In genomic region chr3:38084969-38085942, GRCh38 we compare ENCODE assay signal across 10 cellular contexts. TPM values are rescaled to one million over a fixed set of nuclear protein-coding genes. Genes with fewer than 3 reads are reported as not detected.
DNase-seq lines count a peak whose midpoint lies in the region; ATAC-seq, FAIRE-seq and TF ChIP-seq lines count a peak whose summit lies in the region.
"Had no signal": no experiment of that assay in that cellular context is flagged by ENCODE, and none has a peak within 500 bp of the region (broad histone marks: within the 10 kb centered on the region; RNA-seq: fewer than 3 reads in every experiment).

No MANE protein-coding gene starts in this region.

- in situ Hi-C loops in K562 (cut with MboI) (no loop called here), HAP-1 (cut with MboI; ENCODE audit: low sequenced_read_pairs) (no loop called here)

- H3K4me3 ChIP-seq in CD8-positive, alpha-beta T cell (ENCODE audit: low read depth, low read length): no peak overlapping the region
- H3K4me3 ChIP-seq in K562 (no peak overlapping the region), neural progenitor cell (no peak overlapping the region), HAP-1 (no peak overlapping the region)
- H3K4me3 ChIP-seq: thyroid gland had no signal

- H3K9me3 Mint-ChIP-seq in CD8-positive, alpha-beta T cell: peaks cover 6% of the 10 kb centered on the region
- peaks cover 23% of the 10 kb centered on the region for H3K9me3 Mint-ChIP-seq in neural progenitor cell

- 2% methylated on average over 14 of the region's 14 CpGs for WGBS in K562 (ENCODE audit: insufficient coverage, low coverage, missing lambda C conversion rate)

- ATAC-seq in CD8-positive, alpha-beta T cell: peak; percentile 46
- ATAC-seq in K562: peak; percentile 25

- no peak for TF ChIP-seq CTCF in CD8-positive, alpha-beta T cell (IDR thresholded peaks at IDR 0.05)
- TF ChIP-seq CTCF in K562 (IDR thresholded peaks at IDR 0.05 in 2 of 3, conservative IDR thresholded peaks at IDR 0.05 in 1 of 3; ENCODE audit: insufficient read depth in 2 of 3, low read depth in 1 of 3, low read length in 3 of 3) (no peak), neural progenitor cell (IDR thresholded peaks at IDR 0.05) (no peak)

- CTCF ChIA-PET in CD8-positive, alpha-beta T cell (lab: Charles Lee): no interaction called here
- CTCF ChIA-PET in K562 (lab: Yijun Ruan, JAX; ENCODE audit: low intra/inter-chr PET ratio): no interaction called here

- peaks cover 5% of the 10 kb centered on the region for H3K9me3 ChIP-seq in CD8-positive, alpha-beta T cell (ENCODE audit: low read length)
- H3K9me3 ChIP-seq in K562 (replicated peaks; ENCODE audit: control insufficient read depth, insufficient read depth, low read depth, low read length) (peaks cover 7% of the 10 kb centered on the region), neural progenitor cell (ENCODE audit: low read depth) (no peaks in the 10 kb centered on the region), HAP-1 (peaks cover 3% of the 10 kb centered on the region; the same call in 1 of the 2 replicates)
- H3K9me3 ChIP-seq: thyroid gland had no signal

- H3K9ac ChIP-seq in K562 (ENCODE audit: insufficient read depth in 1 of 2, low read depth in 2 of 2, low read length in 2 of 2) (peak overlapping the region in 1 of 2 experiments; percentile 10; a peak in 1 of 4 replicates), neural progenitor cell (no peak overlapping the region)

- H3K79me2 ChIP-seq in K562 (ENCODE audit: control insufficient read depth, insufficient read depth, low read length): no peaks in the 10 kb centered on the region
- H3K79me2 ChIP-seq in neural progenitor cell (ENCODE audit: low read depth): no peaks in the 10 kb centered on the region

- peak overlapping the region; percentile 87 for H3K27ac Mint-ChIP-seq in CD8-positive, alpha-beta T cell
- H3K27ac Mint-ChIP-seq in neural progenitor cell: peak overlapping the region; percentile 1

- H2AFZ ChIP-seq in K562 (ENCODE audit: low read depth, low read length) (no peak overlapping the region), neural progenitor cell (replicated peaks) (no peak overlapping the region)

- TF ChIP-seq POLR2A in K562 (conservative IDR thresholded peaks at IDR 0.05): no peak

- peaks cover 11% of the 10 kb centered on the region for H3F3A ChIP-seq in neural progenitor cell (ENCODE audit: low read depth)

- no peak for TF ChIP-seq RAD21 in K562 (CRISPR knock-in tag; conservative IDR thresholded peaks at IDR 0.05 in 1 of 2, IDR thresholded peaks at IDR 0.05 in 1 of 2)

- H3K27me3 Mint-ChIP-seq in CD8-positive, alpha-beta T cell (ENCODE audit: low read depth): no peaks in the 10 kb centered on the region
- peaks cover 12% of the 10 kb centered on the region for H3K27me3 Mint-ChIP-seq in neural progenitor cell (ENCODE audit: insufficient read depth, low read depth)

- no peaks in the 10 kb centered on the region for H3K4me1 Mint-ChIP-seq in CD8-positive, alpha-beta T cell (ENCODE audit: low read depth)
- peaks cover 8% of the 10 kb centered on the region for H3K4me1 Mint-ChIP-seq in neural progenitor cell

- no peaks in the 10 kb centered on the region for H3K27me3 ChIP-seq in CD8-positive, alpha-beta T cell (ENCODE audit: insufficient read depth, low read length)
- H3K27me3 ChIP-seq in K562 (ENCODE audit: control insufficient read depth in 2 of 2, insufficient read depth in 2 of 2, low read length in 2 of 2): peaks cover 17 to 21% of the 10 kb centered on the region in 2 experiments; a peak in 4 of 5 replicates
- H3K27me3 ChIP-seq in neural progenitor cell: no peaks in the 10 kb centered on the region
- H3K27me3 ChIP-seq in HAP-1 (ENCODE audit: low read depth): no peaks in the 10 kb centered on the region
- H3K27me3 ChIP-seq: thyroid gland had no signal

- no peaks in the 10 kb centered on the region for H3K36me3 ChIP-seq in CD8-positive, alpha-beta T cell (ENCODE audit: insufficient read depth, low read length)
- H3K36me3 ChIP-seq in K562 (ENCODE audit: control insufficient read depth, insufficient read depth, low read length) (no peaks in the 10 kb centered on the region), neural progenitor cell (no peaks in the 10 kb centered on the region), HAP-1 (replicated peaks) (no peaks in the 10 kb centered on the region)
- H3K36me3 ChIP-seq: thyroid gland had no signal

- H4K20me1 ChIP-seq in K562 (replicated peaks; ENCODE audit: control insufficient read depth, insufficient read depth, low read length) (no peaks in the 10 kb centered on the region), neural progenitor cell (ENCODE audit: low read depth) (no peaks in the 10 kb centered on the region)

- no peak for FAIRE-seq in K562 (lab: Jason Lieb, UNC)

- intact Hi-C loops in CD8-positive, alpha-beta T cell (cut with DNase I, micrococcal nuclease): no loop called here
- intact Hi-C loops in K562 (cut with micrococcal nuclease): no loop called here

- H3K9me1 ChIP-seq in K562 (ENCODE audit: control insufficient read depth, insufficient read depth, low read length): peaks cover 2% of the 10 kb centered on the region

- H3K27ac ChIP-seq in CD8-positive, alpha-beta T cell (ENCODE audit: low read depth, low read length): no peak overlapping the region
- H3K27ac ChIP-seq in K562 (ENCODE audit: extremely low read depth, low read depth, low read length) (no peak overlapping the region), neural progenitor cell (no peak overlapping the region)
- H3K27ac ChIP-seq: thyroid gland had no signal

- no TSS peak for BruUV-seq in K562 (replicated peaks; lab: Mats Ljungman, UMichigan)

- no peak overlapping the region for H3K4me3 Mint-ChIP-seq in CD8-positive, alpha-beta T cell
- H3K4me3 Mint-ChIP-seq in neural progenitor cell: peak overlapping the region; percentile 22

- no peaks in the 10 kb centered on the region for H3K4me1 ChIP-seq in CD8-positive, alpha-beta T cell (ENCODE audit: insufficient read depth, low read length)
- H3K4me1 ChIP-seq in K562 (replicated peaks in 1 of 2; ENCODE audit: control insufficient read depth in 2 of 2, insufficient read depth in 2 of 2, low read length in 2 of 2) (no peaks in the 10 kb centered on the region), neural progenitor cell (no peaks in the 10 kb centered on the region), HAP-1 (no peaks in the 10 kb centered on the region)
- H3K4me1 ChIP-seq: thyroid gland had no signal

- H3K4me2 ChIP-seq in K562 (ENCODE audit: insufficient read depth, low read length) (no peak overlapping the region), neural progenitor cell (no peak overlapping the region)

- TF ChIP-seq EP300 in K562 (IDR thresholded peaks at IDR 0.05; ENCODE audit: low read length): no peak

- H3K36me3 Mint-ChIP-seq in CD8-positive, alpha-beta T cell: peaks cover 2% of the 10 kb centered on the region
- peaks cover 11% of the 10 kb centered on the region for H3K36me3 Mint-ChIP-seq in neural progenitor cell

- POLR2A ChIA-PET in CD8-positive, alpha-beta T cell (lab: Charles Lee): no interaction called here
- POLR2A ChIA-PET in K562 (lab: Yijun Ruan, JAX): interaction anchor here (0.6 to 1.0 kb wide), 4 partner anchors 9 to 573 kb away, joined by 3 to 4 read pairs (median 3); no protein-coding TSS in a partner anchor

- no peak for DNase-seq in CD8-positive, alpha-beta T cell
- DNase-seq in M059J (ENCODE audit: low read depth) (peak; percentile 7), K562 (ENCODE audit: extremely low read depth in 1 of 4, low spot score in 3 of 4) (no peak), neural progenitor cell (ENCODE audit: low spot score) (no peak), AML-193 (lab: John Stamatoyannopoulos, UW) (no peak), amniotic stem cell (lab: John Stamatoyannopoulos, UW) (no peak), HAP-1 (ENCODE audit: low spot score in 2 of 2) (no peak), NCI-H345 (lab: John Stamatoyannopoulos, UW) (no peak)
- DNase-seq: NCI-H1417 treated with DMSO at 0.1 percent for 48 hours had no signal

RNA-seq across cellular contexts. Expression of gene DLEC1, which starts 46.2 kb away (rescaled TPM):
- 1 to 10 TPM; 1.8 to 1.9 TPM for total RNA-seq in CD8-positive, alpha-beta T cell
- 0.02 TPM in 1 of 2 replicates, not detected in the other for total RNA-seq in M059J (2014; rRNA removed; shearing (Covaris generic))
- total RNA-seq in K562 (2011; cell fraction: chromatin; rRNA removed; ENCODE audit: low replicate concordance): 0.12 TPM in 1 of 2 replicates, not detected in the other
- not detected in 2 replicates for total RNA-seq in K562 (2011; cell fraction: nucleolus; rRNA removed)
- not detected in 2 replicates for total RNA-seq in K562 (2011; cell fraction: nucleoplasm; rRNA removed)
- total RNA-seq in K562 (2014; rRNA removed) (not detected in 2 replicates), K562 (2014; rRNA removed; fragmentation: Illumina TruSeq; extraction: Trizol) (not detected in 2 replicates), K562 (2015; rRNA removed; fragmentation: Illumina TruSeq; extraction: Trizol) (not detected in 2 replicates), K562 (2021) (0.02 TPM in 1 of 2 replicates, not detected in the other), neural progenitor cell (ENCODE audit: low replicate concordance) (0.60 and 1.4 TPM in 2 replicates)
- polyA plus RNA-seq in K562 (2011; rRNA removed) (not detected in 2 replicates), K562 (2014; fragmentation: Illumina TruSeq; extraction: Trizol) (not detected in 2 replicates), K562 (2014; fragmentation: Nextera tagmentation; extraction: Ambion mirVana) (under 1 TPM; 0.07 to 0.08 TPM), K562 (2014; rRNA removed) (not detected in 2 replicates)
- polyA plus RNA-seq in K562 (2011; cell fraction: cytosol; rRNA removed): 0.01 TPM in 1 of 2 replicates, not detected in the other
- polyA plus RNA-seq in K562 (2011; cell fraction: nucleus; rRNA removed): 0.06 and 0.18 TPM in 2 replicates
- polyA plus RNA-seq in K562 (2012): 0.10 and 0.18 TPM in 2 replicates
- not detected in 2 replicates for polyA minus RNA-seq in K562 (2011; rRNA and poly(A)+ RNA removed)
- not detected in 2 replicates for polyA minus RNA-seq in K562 (2011; cell fraction: cytosol; rRNA and poly(A)+ RNA removed)
- polyA minus RNA-seq in K562 (2011; cell fraction: nucleus; rRNA and poly(A)+ RNA removed): not detected in 2 replicates

RNA-seq across cellular contexts. Expression of gene ACAA1, which starts 51.7 kb away (rescaled TPM):
- 10 to 100 TPM; 49.4 to 49.9 TPM for total RNA-seq in CD8-positive, alpha-beta T cell
- total RNA-seq in M059J (2014; rRNA removed; shearing (Covaris generic)): 10.0 and 13.2 TPM in 2 replicates
- 89.1 and 251 TPM in 2 replicates for total RNA-seq in K562 (2011; cell fraction: chromatin; rRNA removed; ENCODE audit: low replicate concordance)
- total RNA-seq in K562 (2011; cell fraction: nucleolus; rRNA removed): 210 and 237 TPM in 2 replicates
- 121 and 146 TPM in 2 replicates for total RNA-seq in K562 (2011; cell fraction: nucleoplasm; rRNA removed)
- 55.0 and 66.3 TPM in 2 replicates for total RNA-seq in K562 (2014; rRNA removed)
- 23.6 and 34.5 TPM in 2 replicates for total RNA-seq in K562 (2014; rRNA removed; fragmentation: Illumina TruSeq; extraction: Trizol)
- total RNA-seq in K562 (2015; rRNA removed; fragmentation: Illumina TruSeq; extraction: Trizol): 53.5 and 62.3 TPM in 2 replicates
- 66.8 and 67.9 TPM in 2 replicates for total RNA-seq in K562 (2021)
- 60.2 and 92.0 TPM in 2 replicates for polyA plus RNA-seq in K562 (2011; rRNA removed)
- 63.6 and 69.7 TPM in 2 replicates for polyA plus RNA-seq in K562 (2011; cell fraction: cytosol; rRNA removed)
- polyA plus RNA-seq in K562 (2011; cell fraction: nucleus; rRNA removed): 347 and 373 TPM in 2 replicates
- 60.7 and 67.7 TPM in 2 replicates for polyA plus RNA-seq in K562 (2012)
- polyA plus RNA-seq in K562 (2014; fragmentation: Illumina TruSeq; extraction: Trizol): 54.5 and 57.2 TPM in 2 replicates
- polyA plus RNA-seq in K562 (2014; fragmentation: Nextera tagmentation; extraction: Ambion mirVana): 1 to 10 TPM; 4.0 to 7.9 TPM
- polyA plus RNA-seq in K562 (2014; rRNA removed): 88.9 and 96.0 TPM in 2 replicates
- polyA minus RNA-seq in K562 (2011; rRNA and poly(A)+ RNA removed): 66.3 and 72.1 TPM in 2 replicates
- 31.5 and 38.0 TPM in 2 replicates for polyA minus RNA-seq in K562 (2011; cell fraction: cytosol; rRNA and poly(A)+ RNA removed)
- 111 and 182 TPM in 2 replicates for polyA minus RNA-seq in K562 (2011; cell fraction: nucleus; rRNA and poly(A)+ RNA removed)
- 3.3 and 13.3 TPM in 2 replicates for total RNA-seq in neural progenitor cell (ENCODE audit: low replicate concordance)

RNA-seq across cellular contexts. Expression of gene MYD88, which starts 53.2 kb away (rescaled TPM):
- 10 to 100 TPM; 32.2 to 32.7 TPM for total RNA-seq in CD8-positive, alpha-beta T cell
- 12.9 and 14.1 TPM in 2 replicates for total RNA-seq in M059J (2014; rRNA removed; shearing (Covaris generic))
- total RNA-seq in K562 (2011; cell fraction: chromatin; rRNA removed; ENCODE audit: low replicate concordance): 14.4 and 29.3 TPM in 2 replicates
- 19.7 and 21.7 TPM in 2 replicates for total RNA-seq in K562 (2011; cell fraction: nucleolus; rRNA removed)
- total RNA-seq in K562 (2011; cell fraction: nucleoplasm; rRNA removed): 17.0 and 17.3 TPM in 2 replicates
- total RNA-seq in K562 (2014; rRNA removed): 13.3 and 25.3 TPM in 2 replicates
- 3.2 and 3.3 TPM in 2 replicates for total RNA-seq in K562 (2014; rRNA removed; fragmentation: Illumina TruSeq; extraction: Trizol)
- total RNA-seq in K562 (2015; rRNA removed; fragmentation: Illumina TruSeq; extraction: Trizol): 4.1 and 5.0 TPM in 2 replicates
- 33.0 and 33.1 TPM in 2 replicates for total RNA-seq in K562 (2021)
- 37.6 and 37.8 TPM in 2 replicates for polyA plus RNA-seq in K562 (2011; rRNA removed)
- 45.5 and 50.8 TPM in 2 replicates for polyA plus RNA-seq in K562 (2011; cell fraction: cytosol; rRNA removed)
- polyA plus RNA-seq in K562 (2011; cell fraction: nucleus; rRNA removed): 61.3 and 86.0 TPM in 2 replicates
- polyA plus RNA-seq in K562 (2012): 32.0 and 43.5 TPM in 2 replicates
- polyA plus RNA-seq in K562 (2014; fragmentation: Illumina TruSeq; extraction: Trizol): 39.2 and 47.3 TPM in 2 replicates
- polyA plus RNA-seq in K562 (2014; fragmentation: Nextera tagmentation; extraction: Ambion mirVana): 10 to 100 TPM; 19.5 to 37.7 TPM
- polyA plus RNA-seq in K562 (2014; rRNA removed): 27.6 and 37.7 TPM in 2 replicates
- 29.7 and 37.4 TPM in 2 replicates for polyA minus RNA-seq in K562 (2011; rRNA and poly(A)+ RNA removed)
- polyA minus RNA-seq in K562 (2011; cell fraction: cytosol; rRNA and poly(A)+ RNA removed): 21.7 and 26.8 TPM in 2 replicates
- 24.2 and 32.2 TPM in 2 replicates for polyA minus RNA-seq in K562 (2011; cell fraction: nucleus; rRNA and poly(A)+ RNA removed)
- 3.1 and 5.5 TPM in 2 replicates for total RNA-seq in neural progenitor cell (ENCODE audit: low replicate concordance)

RNA-seq across cellular contexts. Expression of gene PLCD1, which starts 55.8 kb away (rescaled TPM):
- total RNA-seq in CD8-positive, alpha-beta T cell: 10 to 100 TPM; 64.4 to 70.8 TPM
- 0.39 and 2.4 TPM in 2 replicates for total RNA-seq in M059J (2014; rRNA removed; shearing (Covaris generic))
- 283 and 655 TPM in 2 replicates for total RNA-seq in K562 (2011; cell fraction: chromatin; rRNA removed; ENCODE audit: low replicate concordance)
- total RNA-seq in K562 (2011; cell fraction: nucleolus; rRNA removed): 463 and 540 TPM in 2 replicates
- 244 and 351 TPM in 2 replicates for total RNA-seq in K562 (2011; cell fraction: nucleoplasm; rRNA removed)
- 152 and 190 TPM in 2 replicates for total RNA-seq in K562 (2014; rRNA removed)
- total RNA-seq in K562 (2014; rRNA removed; fragmentation: Illumina TruSeq; extraction: Trizol): 60.7 and 88.3 TPM in 2 replicates
- total RNA-seq in K562 (2015; rRNA removed; fragmentation: Illumina TruSeq; extraction: Trizol): 47.5 and 50.1 TPM in 2 replicates
- 149 and 161 TPM in 2 replicates for total RNA-seq in K562 (2021)
- 209 and 284 TPM in 2 replicates for polyA plus RNA-seq in K562 (2011; rRNA removed)
- polyA plus RNA-seq in K562 (2011; cell fraction: cytosol; rRNA removed): 214 and 249 TPM in 2 replicates
- 1,089 and 1,150 TPM in 2 replicates for polyA plus RNA-seq in K562 (2011; cell fraction: nucleus; rRNA removed)
- 67.9 and 83.7 TPM in 2 replicates for polyA plus RNA-seq in K562 (2012)
- polyA plus RNA-seq in K562 (2014; fragmentation: Illumina TruSeq; extraction: Trizol): 135 and 145 TPM in 2 replicates
- polyA plus RNA-seq in K562 (2014; fragmentation: Nextera tagmentation; extraction: Ambion mirVana): 10 to 100 TPM in 1 of 2 experiments, 1 to 10 TPM in 1; 5.4 to 11.0 TPM
- 116 and 140 TPM in 2 replicates for polyA plus RNA-seq in K562 (2014; rRNA removed)
- polyA minus RNA-seq in K562 (2011; rRNA and poly(A)+ RNA removed): 191 and 192 TPM in 2 replicates
- 144 and 183 TPM in 2 replicates for polyA minus RNA-seq in K562 (2011; cell fraction: cytosol; rRNA and poly(A)+ RNA removed)
- 158 and 240 TPM in 2 replicates for polyA minus RNA-seq in K562 (2011; cell fraction: nucleus; rRNA and poly(A)+ RNA removed)
- 38.6 and 42.4 TPM in 2 replicates for total RNA-seq in neural progenitor cell (ENCODE audit: low replicate concordance)
